In the genomic region with DNA sequence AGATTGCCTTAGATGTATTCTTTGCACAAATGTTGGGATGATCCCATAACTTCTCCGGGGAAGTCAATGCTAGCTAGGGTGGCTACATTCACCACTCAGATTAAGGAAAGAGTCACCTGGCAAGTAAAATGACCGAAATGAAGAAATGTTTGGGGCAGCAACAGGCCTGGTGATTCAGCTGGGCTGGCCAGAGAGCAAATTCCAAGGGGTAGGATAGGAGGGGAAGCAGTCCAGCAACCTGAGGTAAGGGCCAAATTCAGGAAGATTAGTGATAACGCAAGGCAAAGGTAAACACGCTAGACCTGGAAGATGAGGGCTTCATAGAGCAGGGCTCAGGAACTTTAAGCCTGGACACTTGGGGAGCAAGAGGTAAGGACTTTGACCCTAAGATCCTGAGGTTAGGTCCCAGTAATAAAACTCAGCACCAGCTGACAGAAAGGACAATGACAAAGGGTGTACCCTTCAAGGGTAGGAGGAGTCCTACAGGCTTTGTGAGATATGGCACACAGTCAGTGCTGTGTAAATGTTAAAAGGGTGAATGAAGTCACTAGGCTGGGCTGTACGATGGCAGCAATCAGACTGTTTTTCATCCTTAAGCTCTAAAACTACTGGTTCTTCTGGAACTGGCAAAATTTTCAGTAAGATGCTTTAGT, we compare ENCODE assay signal across 25 cellular contexts. TPM values are rescaled to one million over a fixed set of nuclear protein-coding genes. Genes with fewer than 3 reads are reported as not detected.
DNase-seq lines count a peak whose midpoint lies in the region; ATAC-seq, FAIRE-seq and TF ChIP-seq lines count a peak whose summit lies in the region.
"Had no signal": no experiment of that assay in that cellular context is flagged by ENCODE, and none has a peak within 500 bp of the region (broad histone marks: within the 10 kb centered on the region; RNA-seq: fewer than 3 reads in every experiment).

No MANE protein-coding gene starts in this region.

- H4K20me1 ChIP-seq in astrocyte (ENCODE audit: insufficient read depth, low read length) = no peaks in the 10 kb centered on the region
- no peaks in the 10 kb centered on the region for H4K20me1 ChIP-seq in keratinocyte (ENCODE audit: control insufficient read depth, extremely low read depth, insufficient read depth, low read length)

- TF ChIP-seq CTCF in HFFc6 (IDR thresholded peaks at IDR 0.05) = no peak
- no peak for TF ChIP-seq CTCF in astrocyte (IDR thresholded peaks at IDR 0.05; ENCODE audit: insufficient read depth, low read depth, low read length)
- no peak for TF ChIP-seq CTCF in keratinocyte (optimal IDR thresholded peaks at IDR 0.05 in 1 of 3, IDR thresholded peaks at IDR 0.05 in 1 of 3, conservative IDR thresholded peaks at IDR 0.05 in 1 of 3; ENCODE audit: extremely low read depth in 1 of 3, insufficient read depth in 2 of 3, low read length in 3 of 3)
- no peak for TF ChIP-seq CTCF in D721Med (IDR thresholded peaks at IDR 0.05; ENCODE audit: insufficient read depth, missing control alignments)

- H3K27me3 ChIP-seq in ACC112 (ENCODE audit: insufficient read depth, low read length) (no peaks in the 10 kb centered on the region), astrocyte (ENCODE audit: insufficient read depth, low read length) (no peaks in the 10 kb centered on the region), keratinocyte (ENCODE audit: control insufficient read depth, extremely low read depth, insufficient read depth, low read length) (no peaks in the 10 kb centered on the region)
- H3K27me3 ChIP-seq: body of pancreas, colonic mucosa, sigmoid colon, suprapubic skin, uterus had no signal

- H3K9ac ChIP-seq in astrocyte (ENCODE audit: low read length) (no peak overlapping the region), keratinocyte (ENCODE audit: control insufficient read depth, extremely low read depth, insufficient read depth, low read length) (no peak overlapping the region)

- H3K79me2 ChIP-seq in ACC112 (ENCODE audit: control insufficient read depth, insufficient read depth, low read length, unreplicated experiment) = no peaks in the 10 kb centered on the region
- no peaks in the 10 kb centered on the region for H3K79me2 ChIP-seq in astrocyte (ENCODE audit: insufficient read depth, low read length)
- no peaks in the 10 kb centered on the region for H3K79me2 ChIP-seq in keratinocyte (ENCODE audit: control insufficient read depth, insufficient read depth, low read length)

- H3K27me3 Mint-ChIP-seq in HFFc6 (ENCODE audit: insufficient read depth) (no peaks in the 10 kb centered on the region; the same call in 1 of the 2 replicates), astrocyte (ENCODE audit: low read depth, unreplicated experiment) (no peaks in the 10 kb centered on the region)
- peaks cover 0 to 6% (median under 1%) of the 10 kb centered on the region in 5 donors for H3K27me3 Mint-ChIP-seq in naive thymus-derived CD8-positive, alpha-beta T cell
- H3K27me3 Mint-ChIP-seq: progenitor cell of endocrine pancreas had no signal

- H3K4me2 ChIP-seq in astrocyte (ENCODE audit: low read length) (peak overlapping the region; percentile 75), keratinocyte (ENCODE audit: control insufficient read depth, extremely low read depth, insufficient read depth, low read depth, low read length) (peak overlapping the region; percentile 42)

- H2AFZ ChIP-seq in ACC112 (ENCODE audit: low read length, unreplicated experiment) (no peak overlapping the region), astrocyte (ENCODE audit: low read depth, low read length) (no peak overlapping the region), keratinocyte (ENCODE audit: control insufficient read depth, low read length) (no peak overlapping the region)

- peak overlapping the region; percentile 97 for H3K27ac ChIP-seq in ACC112 (ENCODE audit: low read depth, low read length)
- no peak overlapping the region for H3K27ac ChIP-seq in astrocyte (ENCODE audit: low read depth, low read length)
- H3K27ac ChIP-seq in keratinocyte (ENCODE audit: control insufficient read depth, insufficient read depth, low read length) = no peak overlapping the region
- H3K27ac ChIP-seq: body of pancreas, C4-2B, colonic mucosa, sigmoid colon, suprapubic skin, uterus had no signal

- peaks cover 29% of the 10 kb centered on the region for H3K9me3 Mint-ChIP-seq in HFFc6
- peaks cover 28% of the 10 kb centered on the region for H3K9me3 Mint-ChIP-seq in astrocyte (ENCODE audit: unreplicated experiment)
- H3K9me3 Mint-ChIP-seq in naive thymus-derived CD8-positive, alpha-beta T cell = peaks cover 2 to 31% (median 18%) of the 10 kb centered on the region in 9 donors

- H3K4me3 ChIP-seq in ACC112 (ENCODE audit: low read depth, low read length) (peak overlapping the region; percentile 2; the same call in 1 of the 2 replicates), astrocyte (ENCODE audit: insufficient read depth, low read depth, low read length) (no peak overlapping the region), keratinocyte (ENCODE audit: control insufficient read depth in 2 of 3, extremely low read depth in 1 of 3, insufficient read depth in 2 of 3, low read depth in 1 of 3, low read length in 3 of 3) (no peak overlapping the region)
- H3K4me3 ChIP-seq: body of pancreas, colonic mucosa, HAP-1, sigmoid colon, suprapubic skin, uterus had no signal

- no peaks in the 10 kb centered on the region for H3K9me1 ChIP-seq in keratinocyte (ENCODE audit: control insufficient read depth, extremely low read depth, insufficient read depth, low read length)

- dilution Hi-C loops in keratinocyte (cut with MboI; ENCODE audit: extremely low pct_ligation_motif_present, low sequenced_read_pairs) = no loop called here

- H3K4me1 Mint-ChIP-seq in HFFc6 (ENCODE audit: low read depth) (peaks cover 65% of the 10 kb centered on the region), astrocyte (ENCODE audit: low read depth, unreplicated experiment) (peaks cover 40% of the 10 kb centered on the region)
- H3K4me1 Mint-ChIP-seq in naive thymus-derived CD8-positive, alpha-beta T cell = peaks cover 0 to 14% (median 0%) of the 10 kb centered on the region in 4 donors

- DNase-seq in HFFc6 (no peak), astrocyte (ENCODE audit: low read depth) (peak; percentile 44), keratinocyte (ENCODE audit: low read depth, low spot score) (no peak), superior temporal gyrus (ENCODE audit: extremely low spot score) (no peak), D721Med (ENCODE audit: insufficient read length, low spot score) (no peak)
- no peak for DNase-seq in activated CD8-positive, alpha-beta memory T cell treated with anti-CD3 and anti-CD28 coated beads for 24 hours
- no peak for DNase-seq in naive thymus-derived CD8-positive, alpha-beta T cell
- DNase-seq: activated CD4-positive, alpha-beta T cell treated with anti-CD3 and anti-CD28 coated beads for 4 hours; activated naive CD8-positive, alpha-beta T cell treated with anti-CD3 and anti-CD28 coated beads for 36 hours; body of pancreas; colonic mucosa; head of caudate nucleus; KG1; midbrain; NCI-H187 treated with DMSO at 0.1 percent for 48 hours; NCI-H69; sigmoid colon; uterus had no signal

- POLR2A ChIA-PET in naive thymus-derived CD8-positive, alpha-beta T cell (lab: Charles Lee) = no interaction called here

- H3K27ac Mint-ChIP-seq in HFFc6 = peak overlapping the region; percentile 86
- peak overlapping the region; percentile 93 for H3K27ac Mint-ChIP-seq in astrocyte (ENCODE audit: unreplicated experiment)
- no peak overlapping the region for H3K27ac Mint-ChIP-seq in naive thymus-derived CD8-positive, alpha-beta T cell
- H3K27ac Mint-ChIP-seq: activated naive CD8-positive, alpha-beta T cell treated with anti-CD3 and anti-CD28 coated beads for 36 hours; progenitor cell of endocrine pancreas had no signal

- H3K4me1 ChIP-seq in ACC112 (ENCODE audit: control insufficient read depth, insufficient read depth, low read length, unreplicated experiment) (peaks cover 48% of the 10 kb centered on the region), astrocyte (ENCODE audit: insufficient read depth, low read length) (peaks cover 30% of the 10 kb centered on the region), keratinocyte (ENCODE audit: control insufficient read depth, extremely low read depth, insufficient read depth, low read length) (peaks cover 38% of the 10 kb centered on the region)
- H3K4me1 ChIP-seq: body of pancreas, colonic mucosa, HAP-1, sigmoid colon, suprapubic skin, uterus had no signal

- ATAC-seq in naive thymus-derived CD8-positive, alpha-beta T cell = no peak
- ATAC-seq: body of pancreas, left lobe of liver had no signal

- H3K4me3 Mint-ChIP-seq in HFFc6 (peak overlapping the region; percentile 68), astrocyte (ENCODE audit: unreplicated experiment) (no peak overlapping the region)
- H3K4me3 Mint-ChIP-seq in naive thymus-derived CD8-positive, alpha-beta T cell = no peak overlapping the region
- H3K4me3 Mint-ChIP-seq: activated naive CD8-positive, alpha-beta T cell treated with anti-CD3 and anti-CD28 coated beads for 36 hours had no signal

- peaks cover 26% of the 10 kb centered on the region for H3K36me3 Mint-ChIP-seq in HFFc6 (ENCODE audit: low read depth)
- H3K36me3 Mint-ChIP-seq in astrocyte (ENCODE audit: low read depth, unreplicated experiment) = peaks cover 4% of the 10 kb centered on the region
- H3K36me3 Mint-ChIP-seq in naive thymus-derived CD8-positive, alpha-beta T cell = peaks cover 0 to 11% (median 4%) of the 10 kb centered on the region in 3 donors

- FAIRE-seq in astrocyte (lab: Jason Lieb, UNC) (no peak), keratinocyte (lab: Jason Lieb, UNC) (no peak), D721Med (lab: Jason Lieb, UNC) (no peak)
- FAIRE-seq: endometrium had no signal

- H3K36me3 ChIP-seq in ACC112 (ENCODE audit: insufficient read depth, low read length) (no peaks in the 10 kb centered on the region), astrocyte (ENCODE audit: insufficient read depth, low read length) (no peaks in the 10 kb centered on the region), keratinocyte (ENCODE audit: control insufficient read depth in 2 of 2, extremely low read depth in 1 of 2, insufficient read depth in 2 of 2, low read length in 2 of 2) (no peaks in the 10 kb centered on the region)
- H3K36me3 ChIP-seq: colonic mucosa, HAP-1, sigmoid colon, suprapubic skin, uterus had no signal

- H3K9me3 ChIP-seq in astrocyte (ENCODE audit: insufficient read depth, low read depth, low read length) (peaks cover 7% of the 10 kb centered on the region), keratinocyte (ENCODE audit: control insufficient read depth, low read depth, low read length) (peaks cover 7% of the 10 kb centered on the region)
- H3K9me3 ChIP-seq: colonic mucosa, HAP-1, uterus had no signal

RNA-seq across cellular contexts. Expression of a gene that starts 22.7 kb away (rescaled TPM):
- 10 to 100 TPM; 31.5 to 37.5 (median 34.8) TPM for total RNA-seq in HFFc6 (2021; fragmentation: NEBNext Ultra II Directional; extraction: Animal tissue kit (Norgen Biotek cat#: 25700))
- 40.8 and 46.7 TPM in 2 replicates for total RNA-seq in astrocyte
- 9.5 to 19.8 TPM (median 17.3 TPM) in 3 replicates for polyA plus RNA-seq in keratinocyte
- polyA plus RNA-seq in keratinocyte (2011; ENCODE audit: low read depth) = 83.1 TPM
- 17.0 and 27.9 TPM in 2 replicates for polyA plus RNA-seq in keratinocyte (2011; cell fraction: cytosol; rRNA removed)
- 21.1 and 30.5 TPM in 2 replicates for polyA plus RNA-seq in keratinocyte (2011; cell fraction: nucleus; rRNA removed)
- 21.5 and 34.8 TPM in 2 replicates for polyA plus RNA-seq in keratinocyte (2012; ENCODE audit: low replicate concordance)
- polyA minus RNA-seq in keratinocyte = 1.8 to 8.0 TPM (median 2.8 TPM) in 3 replicates
- 5.9 TPM for polyA minus RNA-seq in keratinocyte (2011; cell fraction: cytosol; rRNA and poly(A)+ RNA removed)
- 3.4 and 6.5 TPM in 2 replicates for polyA minus RNA-seq in keratinocyte (2011; cell fraction: nucleus; rRNA and poly(A)+ RNA removed)
- 10 to 100 TPM; 37.3 to 39.5 TPM for total RNA-seq in naive thymus-derived CD8-positive, alpha-beta T cell
- polyA plus RNA-seq in naive thymus-derived CD8-positive, alpha-beta T cell = 10 to 100 TPM; 13.0 to 14.5 (median 13.0) TPM

Comparison
In these comparisons a context has a peak if more than half of its experiments do, and no peak if none do; other contexts are left out.
1. H3K27ac Mint-ChIP-seq: peak in HFFc6 (single experiment) and astrocyte (single experiment); none in naive thymus-derived CD8-positive, alpha-beta T cell (0 of 10).